19 cellular contexts compared by ENCODE assay signal in the genomic region with DNA sequence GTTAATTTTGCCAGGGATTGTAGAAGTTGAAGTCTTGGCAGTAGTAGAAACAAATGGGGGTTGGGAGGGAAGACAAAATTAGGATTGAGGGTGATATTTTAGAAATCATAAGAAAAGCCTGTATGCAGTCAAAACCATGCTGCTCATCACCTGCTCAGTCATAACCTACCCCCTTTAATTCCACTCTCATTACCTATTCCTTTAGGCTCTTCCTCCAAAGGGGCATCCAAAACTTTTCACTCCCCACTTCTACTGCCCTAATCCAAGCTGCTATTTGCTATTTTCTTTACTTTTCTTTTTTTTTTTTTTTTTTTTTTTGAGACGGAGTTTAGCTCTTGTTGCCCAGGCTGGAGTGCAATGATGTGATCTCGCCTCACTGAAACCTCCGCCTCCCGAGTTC. TPM values are rescaled to one million over a fixed set of nuclear protein-coding genes. Genes with fewer than 3 reads are reported as not detected.
A peak's percentile ranks its signal among the peaks of the same experiment; 100 is the strongest.
DNase-seq lines count a peak whose midpoint lies in the region; ATAC-seq and TF ChIP-seq lines count a peak whose summit lies in the region.
"Had no signal": no experiment of that assay in that cellular context is flagged by ENCODE, and none has a peak within 500 bp of the region (broad histone marks: within the 10 kb centered on the region; RNA-seq: fewer than 3 reads in every experiment).

No MANE protein-coding gene starts in this region.

- H3K4me1 ChIP-seq in ectodermal cell (ENCODE audit: control insufficient read depth, insufficient read depth, low read length): no peaks in the 10 kb centered on the region
- no peaks in the 10 kb centered on the region for H3K4me1 ChIP-seq in gastrocnemius medialis
- H3K4me1 ChIP-seq: BLaER1 treated with 17β-estradiol and CSF1 and Interleukin-3, amounts not matched to agents 10 nM and 100 nM; prostate gland; uterus had no signal

- no peak for DNase-seq in activated naive CD8-positive, alpha-beta T cell treated with anti-CD3 and anti-CD28 coated beads, Interleukin-2, amount 50 U/mL, for 24 hours
- DNase-seq in HEK293T (ENCODE audit: extremely low spot score): no peak
- no peak for DNase-seq in neural crest cell (ENCODE audit: low read depth, low spot score)
- no peak for DNase-seq in gastrocnemius medialis
- DNase-seq in type B pancreatic cell (ENCODE audit: extremely low spot score, unreplicated experiment): no peak
- DNase-seq: activated CD4-positive, alpha-beta T cell treated with anti-CD3 and anti-CD28 coated beads for 4 hours; left cardiac atrium; midbrain; NCI-H1105; NCI-H2029; NCI-H345; SHP77 treated with DMSO at 0.1 percent for 48 hours; T-cell; uterus had no signal

- H3K27me3 Mint-ChIP-seq in activated naive CD8-positive, alpha-beta T cell: no peaks in the 10 kb centered on the region
- no peaks in the 10 kb centered on the region for H3K27me3 Mint-ChIP-seq in activated naive CD8-positive, alpha-beta T cell treated with anti-CD3 and anti-CD28 coated beads, Interleukin-2, amount 50 U/mL, for 24 hours
- H3K27me3 Mint-ChIP-seq in neural crest cell (ENCODE audit: low read depth) (no peaks in the 10 kb centered on the region), type B pancreatic cell (no peaks in the 10 kb centered on the region)
- H3K27me3 Mint-ChIP-seq: T-cell had no signal

- H3K36me3 Mint-ChIP-seq in activated naive CD8-positive, alpha-beta T cell: peaks cover 8% of the 10 kb centered on the region
- H3K36me3 Mint-ChIP-seq in activated naive CD8-positive, alpha-beta T cell treated with anti-CD3 and anti-CD28 coated beads, Interleukin-2, amount 50 U/mL, for 24 hours (ENCODE audit: low read depth): peaks cover 41% of the 10 kb centered on the region
- H3K36me3 Mint-ChIP-seq in neural crest cell (ENCODE audit: low read depth) (peaks cover 10% of the 10 kb centered on the region), type B pancreatic cell (peaks cover 33% of the 10 kb centered on the region)

- no peaks in the 10 kb centered on the region for H3K27me3 ChIP-seq in ectodermal cell (ENCODE audit: control insufficient read depth, insufficient read depth, low read length, poor library complexity, severe bottlenecking)
- no peaks in the 10 kb centered on the region for H3K27me3 ChIP-seq in gastrocnemius medialis
- H3K27me3 ChIP-seq: BLaER1 treated with 17β-estradiol and CSF1 and Interleukin-3, amounts not matched to agents 10 nM and 100 nM; uterus had no signal

- in situ Hi-C loops in gastrocnemius medialis (cut with MboI; ENCODE audit: low sequenced_read_pairs in 4 of 4): no loop called here

- H3K4me3 ChIP-seq in ectodermal cell (ENCODE audit: insufficient read depth, low read depth, low read length) (no peak overlapping the region), gastrocnemius medialis (no peak overlapping the region)
- H3K4me3 ChIP-seq: BLaER1 treated with 17β-estradiol and CSF1 and Interleukin-3, amounts not matched to agents 10 nM and 100 nM; prostate gland; uterus had no signal

- H3K4me1 Mint-ChIP-seq in activated naive CD8-positive, alpha-beta T cell (ENCODE audit: low read depth): peaks cover 30% of the 10 kb centered on the region
- H3K4me1 Mint-ChIP-seq in activated naive CD8-positive, alpha-beta T cell treated with anti-CD3 and anti-CD28 coated beads, Interleukin-2, amount 50 U/mL, for 24 hours: peaks cover 24% of the 10 kb centered on the region
- no peaks in the 10 kb centered on the region for H3K4me1 Mint-ChIP-seq in neural crest cell
- peaks cover 8% of the 10 kb centered on the region for H3K4me1 Mint-ChIP-seq in type B pancreatic cell (ENCODE audit: unreplicated experiment)

- H3K4me3 Mint-ChIP-seq in activated naive CD8-positive, alpha-beta T cell: no peak overlapping the region
- no peak overlapping the region for H3K4me3 Mint-ChIP-seq in activated naive CD8-positive, alpha-beta T cell treated with anti-CD3 and anti-CD28 coated beads, Interleukin-2, amount 50 U/mL, for 24 hours
- peak overlapping the region; percentile 18 for H3K4me3 Mint-ChIP-seq in neural crest cell
- no peak overlapping the region for H3K4me3 Mint-ChIP-seq in type B pancreatic cell

- WGBS in ectodermal cell, 2 experiments: 92 to 93% methylated on average over 4 of the region's 4 CpGs

- CTCF ChIA-PET in HEK293T (lab: Yijun Ruan, JAX): interaction anchor here (2.6 kb wide), 1 partner anchor 9 kb away, joined by 11 read pairs; no protein-coding TSS in a partner anchor

- intact Hi-C loops in gastrocnemius medialis (cut with DNase I; ENCODE audit: low total_unique reads): no loop called here

- H3K9me3 ChIP-seq in ectodermal cell (ENCODE audit: control insufficient read depth, low read length) (no peaks in the 10 kb centered on the region), gastrocnemius medialis (no peaks in the 10 kb centered on the region)
- H3K9me3 ChIP-seq: BLaER1 treated with 17β-estradiol and CSF1 and Interleukin-3, amounts not matched to agents 10 nM and 100 nM; prostate gland; uterus had no signal

- H3K27ac Mint-ChIP-seq in activated naive CD8-positive, alpha-beta T cell: peak overlapping the region; percentile 69
- no peak overlapping the region for H3K27ac Mint-ChIP-seq in activated naive CD8-positive, alpha-beta T cell treated with anti-CD3 and anti-CD28 coated beads, Interleukin-2, amount 50 U/mL, for 24 hours
- H3K27ac Mint-ChIP-seq in neural crest cell (ENCODE audit: unreplicated experiment) (no peak overlapping the region), type B pancreatic cell (no peak overlapping the region)

- H3K9me3 Mint-ChIP-seq in activated naive CD8-positive, alpha-beta T cell (ENCODE audit: low read depth): no peaks in the 10 kb centered on the region
- no peaks in the 10 kb centered on the region for H3K9me3 Mint-ChIP-seq in activated naive CD8-positive, alpha-beta T cell treated with anti-CD3 and anti-CD28 coated beads, Interleukin-2, amount 50 U/mL, for 24 hours
- H3K9me3 Mint-ChIP-seq in neural crest cell (no peaks in the 10 kb centered on the region), type B pancreatic cell (no peaks in the 10 kb centered on the region)
- H3K9me3 Mint-ChIP-seq: T-cell had no signal

- no peak for TF ChIP-seq POLR2A in gastrocnemius medialis (IDR thresholded peaks at IDR 0.05)

- H3K27ac ChIP-seq in ectodermal cell (ENCODE audit: insufficient read depth, low read depth, low read length, poor library complexity, severe bottlenecking): peak overlapping the region; percentile 29
- no peak overlapping the region for H3K27ac ChIP-seq in gastrocnemius medialis
- H3K27ac ChIP-seq: BLaER1 treated with 17β-estradiol and CSF1 and Interleukin-3, amounts not matched to agents 10 nM and 100 nM; prostate gland; uterus had no signal

- ATAC-seq in activated naive CD8-positive, alpha-beta T cell treated with anti-CD3 and anti-CD28 coated beads, Interleukin-2, amount 50 U/mL, for 24 hours: no peak
- no peak for ATAC-seq in gastrocnemius medialis
- no peak for ATAC-seq in HG03039 (IDR thresholded peaks at IDR 0.05; ENCODE audit: unreplicated experiment)
- ATAC-seq: left cardiac atrium had no signal

- TF ChIP-seq CTCF in neural crest cell (conservative IDR thresholded peaks at IDR 0.05): no peak
- TF ChIP-seq CTCF in gastrocnemius medialis (IDR thresholded peaks at IDR 0.05 in 4 of 5, conservative IDR thresholded peaks at IDR 0.05 in 1 of 5): no peak
- no peak for TF ChIP-seq CTCF in type B pancreatic cell (conservative IDR thresholded peaks at IDR 0.05)

- POLR2A ChIA-PET in HEK293T (lab: Yijun Ruan, JAX): interaction anchor here (2.9 to 5.2 kb wide), 2 partner anchors 9 to 11 kb away, joined by 22 to 32 read pairs; a partner anchor contains a TSS

- H3K36me3 ChIP-seq in ectodermal cell (ENCODE audit: control insufficient read depth, insufficient read depth, low read length): peaks cover 22% of the 10 kb centered on the region
- peaks cover 0 to 40% of the 10 kb centered on the region in 2 donors for H3K36me3 ChIP-seq in gastrocnemius medialis
- H3K36me3 ChIP-seq: uterus had no signal

TF ChIP-seq in HEK293T, 16 proteins besides CTCF, POLR2A, EP300 and RAD21:
- peak; percentile 74; the same call in 1 of the 2 replicates for TF ChIP-seq ZNF384 (IDR thresholded peaks at IDR 0.05)
- no peak for TF ChIP-seq BHLHE40 (IDR thresholded peaks at IDR 0.05; ENCODE audit: borderline replicate concordance)

RNA-seq across cellular contexts. Expression of a gene that starts 11.5 kb away (rescaled TPM):
- 1,817 TPM for polyA plus RNA-seq in ectodermal cell (2013, experiment 1 of 4)
- polyA plus RNA-seq in ectodermal cell (2013, experiment 2 of 4): 1,759 TPM
- 1,403 TPM for polyA plus RNA-seq in ectodermal cell (2013, experiment 3 of 4)
- polyA plus RNA-seq in ectodermal cell (2013, experiment 4 of 4): 1,529 TPM
- total RNA-seq in neural crest cell (991 and 1,004 TPM in 2 replicates), gastrocnemius medialis (100 to 1,000 TPM; 163 to 289 (median 191) TPM), type B pancreatic cell (ENCODE audit: low replicate concordance) (684 and 873 TPM in 2 replicates)
